Comparison of ENCODE assay signal across 16 cellular contexts in the genomic region with DNA sequence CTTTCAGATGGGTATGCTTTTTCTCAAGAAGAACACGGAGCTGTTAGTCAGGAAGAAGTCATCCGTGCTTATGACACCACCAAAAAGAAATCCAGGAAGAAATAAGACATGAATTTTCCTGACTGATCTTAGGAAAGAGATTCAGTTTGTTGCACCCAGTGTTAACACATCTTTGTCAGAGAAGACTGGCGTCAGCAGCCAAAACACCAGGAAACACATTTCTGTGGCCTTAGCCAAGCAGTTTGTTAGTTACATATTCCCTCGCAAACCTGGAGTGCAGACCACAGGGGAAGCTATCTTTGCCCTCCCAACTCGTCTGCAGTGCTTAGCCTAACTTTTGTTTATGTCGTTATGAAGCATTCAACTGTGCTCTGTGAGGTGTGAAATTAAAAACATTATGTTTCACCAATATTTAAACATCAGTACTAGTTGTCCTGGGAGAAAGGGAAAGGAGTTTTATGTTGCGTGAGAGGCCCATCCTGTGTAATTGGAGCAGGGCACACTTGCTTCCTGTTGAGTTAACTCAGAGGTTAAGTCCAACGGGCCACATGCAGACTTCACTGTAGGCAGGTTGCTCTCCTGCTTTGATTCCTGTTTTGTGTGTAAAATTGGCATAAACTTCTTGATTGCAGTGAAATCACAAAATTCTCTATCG. TPM values are rescaled to one million over a fixed set of nuclear protein-coding genes. Genes with fewer than 3 reads are reported as not detected.
A peak's percentile ranks its signal among the peaks of the same experiment; 100 is the strongest.
DNase-seq lines count a peak whose midpoint lies in the region; ATAC-seq, FAIRE-seq and TF ChIP-seq lines count a peak whose summit lies in the region.
"Had no signal": no experiment of that assay in that cellular context is flagged by ENCODE, and none has a peak within 500 bp of the region (broad histone marks: within the 10 kb centered on the region; RNA-seq: fewer than 3 reads in every experiment).

No MANE protein-coding gene starts in this region.

- FAIRE-seq in astrocyte (lab: Jason Lieb, UNC) (peak; percentile 9), kidney (lab: Jason Lieb, UNC) (no peak)
- FAIRE-seq: GM12891 had no signal

- no peaks in the 10 kb centered on the region for H3K79me2 ChIP-seq in GM23338 (replicated peaks; ENCODE audit: insufficient read depth)
- H3K79me2 ChIP-seq in astrocyte (ENCODE audit: insufficient read depth, low read length): no peaks in the 10 kb centered on the region

- H3K4me2 ChIP-seq in GM23338 (no peak overlapping the region), astrocyte (ENCODE audit: low read length) (peak overlapping the region; percentile 75)

- H2AFZ ChIP-seq in GM23338: no peak overlapping the region
- H2AFZ ChIP-seq in astrocyte (ENCODE audit: low read depth, low read length): peak overlapping the region; percentile 6

- H3K27me3 Mint-ChIP-seq in GM23338 (ENCODE audit: insufficient read depth, low read depth, poor library complexity): peaks cover 5% of the 10 kb centered on the region
- H3K27me3 Mint-ChIP-seq in astrocyte (ENCODE audit: low read depth, unreplicated experiment): peaks cover 3% of the 10 kb centered on the region
- H3K27me3 Mint-ChIP-seq: activated naive CD4-positive, alpha-beta T cell treated with anti-CD3 and anti-CD28 coated beads, Interleukin-2, amount 50 U/mL, for 24 hours had no signal

- H3K4me3 Mint-ChIP-seq in GM23338 (no peak overlapping the region), astrocyte (ENCODE audit: unreplicated experiment) (no peak overlapping the region)
- H3K4me3 Mint-ChIP-seq: activated CD4-positive, alpha-beta T cell treated with anti-CD3 and anti-CD28 coated beads, Interleukin-2, amount 10 ng/mL, durations not matched to agents 24 days and 14 days; activated naive CD4-positive, alpha-beta T cell treated with anti-CD3 and anti-CD28 coated beads, Interleukin-2, amount 50 U/mL, for 24 hours had no signal

- H3F3A ChIP-seq in GM23338 (replicated peaks; ENCODE audit: low read depth): no peaks in the 10 kb centered on the region

- intact Hi-C loops in kidney (cut with DNase I) (no loop called here), prostate gland (cut with DNase I) (no loop called here)

- no peaks in the 10 kb centered on the region for H3K9me2 ChIP-seq in GM23338 (ENCODE audit: insufficient read depth)

- H3K27me3 ChIP-seq in GM23338 (ENCODE audit: insufficient read depth) (no peaks in the 10 kb centered on the region), astrocyte (ENCODE audit: insufficient read depth, low read length) (no peaks in the 10 kb centered on the region), right atrium auricular region (no peaks in the 10 kb centered on the region), prostate gland (replicated peaks; ENCODE audit: insufficient read depth) (no peaks in the 10 kb centered on the region)

- TF ChIP-seq POLR2A in prostate gland (IDR thresholded peaks at IDR 0.05): no peak

- H3K27ac ChIP-seq in GM23338 (ENCODE audit: low read depth) (peak overlapping the region; percentile 57; the same call in 1 of the 2 replicates), astrocyte (ENCODE audit: low read depth, low read length) (peak overlapping the region; percentile 87), kidney (ENCODE audit: low read depth in 2 of 2, low read length in 2 of 2) (peak overlapping the region; percentile 23 to 25), right atrium auricular region (no peak overlapping the region), prostate gland (no peak overlapping the region)
- H3K27ac ChIP-seq: lower lobe of right lung had no signal

- peak; percentile 17; the same call in 1 of the 3 replicates for ATAC-seq in GM23338
- ATAC-seq: lower lobe of right lung had no signal

- DNase-seq in A172 (ENCODE audit: low spot score) (peak; percentile 29), GM23338 (ENCODE audit: low spot score) (no peak), astrocyte (ENCODE audit: low read depth) (peak; percentile 91), kidney (no peak), anterior cingulate cortex (lab: John Stamatoyannopoulos, UW) (no peak), right atrium auricular region (ENCODE audit: low spot score) (no peak), NCI-H526 (lab: John Stamatoyannopoulos, UW) (no peak), prostate gland (ENCODE audit: low spot score) (no peak)
- DNase-seq: activated CD4-positive, alpha-beta T cell treated with anti-CD3 and anti-CD28 coated beads, Interleukin-2, amount 10 ng/mL, durations not matched to agents 24 days and 14 days; C1 segment of cervical spinal cord; lower lobe of right lung; NCI-H2171; SIG-M5; stimulated activated CD8-positive, alpha-beta memory T cell treated with anti-CD3 and anti-CD28 coated beads, Interleukin-4, amount 100 ng/mL, for 48 hours had no signal

- H4K20me1 ChIP-seq in GM23338 (replicated peaks; ENCODE audit: insufficient read depth) (no peaks in the 10 kb centered on the region; the same call in 1 of the 2 replicates), astrocyte (ENCODE audit: insufficient read depth, low read length) (no peaks in the 10 kb centered on the region)

- H3K27ac Mint-ChIP-seq in GM23338 (no peak overlapping the region), astrocyte (ENCODE audit: unreplicated experiment) (peak overlapping the region; percentile 37)
- H3K27ac Mint-ChIP-seq: activated CD4-positive, alpha-beta T cell treated with anti-CD3 and anti-CD28 coated beads, Interleukin-2, amount 10 ng/mL, durations not matched to agents 24 days and 14 days; activated naive CD4-positive, alpha-beta T cell treated with anti-CD3 and anti-CD28 coated beads, Interleukin-2, amount 50 U/mL, for 24 hours had no signal

- H3K4me3 ChIP-seq in GM23338: no peak overlapping the region
- H3K4me3 ChIP-seq in astrocyte (ENCODE audit: insufficient read depth, low read depth, low read length): peak overlapping the region; percentile 23
- H3K4me3 ChIP-seq in kidney (ENCODE audit: low read length in 2 of 2): no peak overlapping the region
- no peak overlapping the region for H3K4me3 ChIP-seq in right atrium auricular region
- no peak overlapping the region for H3K4me3 ChIP-seq in prostate gland
- H3K4me3 ChIP-seq: lower lobe of right lung had no signal

- TF ChIP-seq CTCF in GM23338 (conservative IDR thresholded peaks at IDR 0.05; ENCODE audit: low read depth in 2 of 2): no peak
- TF ChIP-seq CTCF in astrocyte (IDR thresholded peaks at IDR 0.05; ENCODE audit: insufficient read depth, low read depth, low read length): no peak
- no peak for TF ChIP-seq CTCF in kidney (IDR thresholded peaks at IDR 0.05; ENCODE audit: borderline replicate concordance, extremely low read depth, insufficient read depth)
- TF ChIP-seq CTCF in right atrium auricular region (IDR thresholded peaks at IDR 0.05): no peak
- no peak for TF ChIP-seq CTCF in prostate gland (IDR thresholded peaks at IDR 0.05)

- H3K9me3 Mint-ChIP-seq in GM23338 (no peaks in the 10 kb centered on the region), astrocyte (ENCODE audit: unreplicated experiment) (no peaks in the 10 kb centered on the region)
- H3K9me3 Mint-ChIP-seq: activated CD4-positive, alpha-beta T cell treated with anti-CD3 and anti-CD28 coated beads, Interleukin-2, amount 10 ng/mL, durations not matched to agents 24 days and 14 days; activated naive CD4-positive, alpha-beta T cell treated with anti-CD3 and anti-CD28 coated beads, Interleukin-2, amount 50 U/mL, for 24 hours had no signal

- H3K36me3 ChIP-seq in GM23338 (ENCODE audit: insufficient read depth): no peaks in the 10 kb centered on the region
- H3K36me3 ChIP-seq in astrocyte (ENCODE audit: insufficient read depth, low read length): no peaks in the 10 kb centered on the region
- no peaks in the 10 kb centered on the region for H3K36me3 ChIP-seq in kidney (ENCODE audit: control insufficient read depth in 1 of 2, insufficient read depth in 2 of 2, low read length in 2 of 2)
- no peaks in the 10 kb centered on the region for H3K36me3 ChIP-seq in right atrium auricular region
- H3K36me3 ChIP-seq in prostate gland: no peaks in the 10 kb centered on the region
- H3K36me3 ChIP-seq: lower lobe of right lung had no signal

- H3K9me3 ChIP-seq in astrocyte (ENCODE audit: insufficient read depth, low read depth, low read length): no peaks in the 10 kb centered on the region
- no peaks in the 10 kb centered on the region for H3K9me3 ChIP-seq in kidney (ENCODE audit: control insufficient read depth in 1 of 2, low read length in 2 of 2)
- no peaks in the 10 kb centered on the region for H3K9me3 ChIP-seq in right atrium auricular region
- H3K9me3 ChIP-seq in prostate gland: no peaks in the 10 kb centered on the region
- H3K9me3 ChIP-seq: lower lobe of right lung had no signal

- H3K4me1 Mint-ChIP-seq in GM23338 (peaks cover 42% of the 10 kb centered on the region), astrocyte (ENCODE audit: low read depth, unreplicated experiment) (peaks cover 45% of the 10 kb centered on the region)

- peaks cover 6% of the 10 kb centered on the region for H3K4me1 ChIP-seq in GM23338 (ENCODE audit: insufficient read depth)
- peaks cover 62% of the 10 kb centered on the region for H3K4me1 ChIP-seq in astrocyte (ENCODE audit: insufficient read depth, low read length)
- H3K4me1 ChIP-seq in kidney (ENCODE audit: control insufficient read depth in 1 of 2, insufficient read depth in 1 of 2, low read depth in 1 of 2, low read length in 2 of 2): peaks cover 23 to 32% of the 10 kb centered on the region in 2 donors
- H3K4me1 ChIP-seq in right atrium auricular region: peaks cover 3 to 44% of the 10 kb centered on the region in 2 donors
- H3K4me1 ChIP-seq in prostate gland (replicated peaks): peaks cover 4% of the 10 kb centered on the region

- H3K9ac ChIP-seq in astrocyte (ENCODE audit: low read length): peak overlapping the region; percentile 64
- no peak overlapping the region for H3K9ac ChIP-seq in kidney (ENCODE audit: low read length in 2 of 2)

- WGBS in prostate gland: 45% methylated on average over 9 of the region's 9 CpGs

- no peaks in the 10 kb centered on the region; the same call in 2 of the 3 replicates for H3K36me3 Mint-ChIP-seq in GM23338 (ENCODE audit: low read depth)
- no peaks in the 10 kb centered on the region for H3K36me3 Mint-ChIP-seq in astrocyte (ENCODE audit: low read depth, unreplicated experiment)

TF ChIP-seq in GM23338, 12 proteins besides CTCF, POLR2A, EP300 and RAD21 (continues in another document):
- TF ChIP-seq, protein P1, sequence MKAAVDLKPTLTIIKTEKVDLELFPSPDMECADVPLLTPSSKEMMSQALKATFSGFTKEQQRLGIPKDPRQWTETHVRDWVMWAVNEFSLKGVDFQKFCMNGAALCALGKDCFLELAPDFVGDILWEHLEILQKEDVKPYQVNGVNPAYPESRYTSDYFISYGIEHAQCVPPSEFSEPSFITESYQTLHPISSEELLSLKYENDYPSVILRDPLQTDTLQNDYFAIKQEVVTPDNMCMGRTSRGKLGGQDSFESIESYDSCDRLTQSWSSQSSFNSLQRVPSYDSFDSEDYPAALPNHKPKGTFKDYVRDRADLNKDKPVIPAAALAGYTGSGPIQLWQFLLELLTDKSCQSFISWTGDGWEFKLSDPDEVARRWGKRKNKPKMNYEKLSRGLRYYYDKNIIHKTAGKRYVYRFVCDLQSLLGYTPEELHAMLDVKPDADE (IDR thresholded peaks at IDR 0.05): no peak

RNA-seq across cellular contexts. Expression of a gene that starts 31.8 kb away (rescaled TPM):
- total RNA-seq in A172 (2014; rRNA removed; shearing (Covaris generic)): not detected in 2 replicates
- 33.4 and 37.4 TPM in 2 replicates for total RNA-seq in GM23338 (2014; rRNA removed; shearing (Covaris generic))
- 17.9 and 18.2 TPM in 2 replicates for polyA plus RNA-seq in GM23338 (2016; fragmentation: Nextera tagmentation; extraction: Ambion mirVana)
- total RNA-seq in astrocyte: 5.5 and 6.0 TPM in 2 replicates
- 3.7 TPM for total RNA-seq in kidney
- 3.4 TPM for polyA plus RNA-seq in kidney (ENCODE audit: insufficient read depth, low read depth, low replicate concordance)
- total RNA-seq in right atrium auricular region: not detected
- total RNA-seq in prostate gland: 10 to 100 TPM in 1 of 2 donors, 1 to 10 TPM in 1; 2.6 to 21.6 TPM

Comparison
In these comparisons a context has a peak if more than half of its experiments do, and no peak if none do; other contexts are left out.
1. DNase-seq: peak in A172 (single experiment) and astrocyte (single experiment); none in GM23338 (single experiment), kidney (single experiment), anterior cingulate cortex (0 of 58), right atrium auricular region (single experiment), NCI-H526 (0 of 2) and prostate gland (single experiment).
2. H3K27ac ChIP-seq: peak in GM23338 (single experiment), astrocyte (single experiment) and kidney (2 of 2); none in right atrium auricular region (0 of 2) and prostate gland (0 of 2).